13 cellular contexts compared by ENCODE assay signal in the genomic region with DNA sequence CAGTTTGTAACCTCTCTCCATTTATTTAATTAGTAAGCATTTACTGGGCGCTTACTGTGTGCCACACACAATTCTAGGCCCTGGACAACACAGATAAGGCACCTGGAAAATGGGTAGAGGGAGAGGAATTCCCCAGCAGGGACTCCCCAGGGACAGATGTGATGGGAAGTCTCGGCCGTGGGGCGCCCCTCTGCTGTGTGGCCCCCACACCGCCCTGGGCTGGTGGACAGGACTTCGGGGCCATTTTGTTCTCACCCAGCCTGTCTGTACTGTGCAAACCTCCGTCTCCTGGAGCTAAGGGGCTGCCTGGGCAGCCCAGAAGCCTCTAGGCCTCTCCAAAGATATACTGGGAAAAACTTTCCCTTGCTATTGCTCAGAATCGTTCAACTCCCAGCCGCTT.
"Had no signal": no experiment of that assay in that cellular context is flagged by ENCODE, and none has a peak within 500 bp of the region (broad histone marks: within the 10 kb centered on the region; RNA-seq: fewer than 3 reads in every experiment).

No MANE protein-coding gene starts in this region.

- H3K9me3 ChIP-seq: tibial nerve had no signal

- H3K36me3 ChIP-seq: tibial nerve had no signal

- H3K27me3 Mint-ChIP-seq: activated CD4-positive, alpha-beta T cell treated with anti-CD3 and anti-CD28 coated beads, Interleukin-2, amount 10 ng/mL, durations not matched to agents 7 days and 5 days had no signal

- H3K36me3 Mint-ChIP-seq: activated naive CD4-positive, alpha-beta T cell treated with anti-CD3 and anti-CD28 coated beads, Interleukin-2, amount 50 U/mL, for 72 hours; naive thymus-derived CD8-positive, alpha-beta T cell; stimulated activated memory B cell treated with anti-CD40 and anti-IgM and Interleukin-4, amounts not matched to agents 10 μg/mL and 1 μg/mL and 100 μg/mL, for 72 hours had no signal

- H3K4me3 ChIP-seq: tibial nerve had no signal

- H3K27ac Mint-ChIP-seq: activated CD4-positive, alpha-beta T cell treated with anti-CD3 and anti-CD28 coated beads, Interleukin-2, amount 10 ng/mL, durations not matched to agents 7 days and 5 days; activated T-cell treated with anti-CD3 and anti-CD28 coated beads, Interleukin-2, amount 50 U/mL, for 72 hours; stimulated activated memory B cell treated with anti-CD40 and anti-IgM and Interleukin-4, amounts not matched to agents 10 μg/mL and 1 μg/mL and 100 μg/mL, for 72 hours had no signal

- FAIRE-seq: endometrium, keratinocyte had no signal

- DNase-seq: activated CD4-positive, alpha-beta T cell treated with anti-CD3 and anti-CD28 coated beads, Interleukin-2, amount 10 ng/mL, durations not matched to agents 7 days and 5 days; activated CD8-positive, alpha-beta memory T cell treated with anti-CD3 and anti-CD28 coated beads, Interleukin-2, amount 50 U/mL, for 48 hours; activated gamma-delta T cell; activated T-cell treated with anti-CD3 and anti-CD28 coated beads, Interleukin-2, amount 50 U/mL, for 72 hours; naive thymus-derived CD8-positive, alpha-beta T cell; stimulated activated CD4-positive, alpha-beta T cell treated with anti-CD3 and anti-CD28 coated beads, Interleukin-2, amount 100 ng/mL, for 48 hours; T-helper 2 cell had no signal

- H3K4me3 Mint-ChIP-seq: activated CD4-positive, alpha-beta T cell treated with anti-CD3 and anti-CD28 coated beads, Interleukin-2, amount 10 ng/mL, durations not matched to agents 7 days and 5 days; activated T-cell treated with anti-CD3 and anti-CD28 coated beads, Interleukin-2, amount 50 U/mL, for 72 hours; naive thymus-derived CD8-positive, alpha-beta T cell; stimulated activated memory B cell treated with anti-CD40 and anti-IgM and Interleukin-4, amounts not matched to agents 10 μg/mL and 1 μg/mL and 100 μg/mL, for 72 hours had no signal

- ATAC-seq: activated naive CD4-positive, alpha-beta T cell treated with anti-CD3 and anti-CD28 coated beads, Interleukin-2, amount 50 U/mL, for 72 hours; activated T-cell treated with anti-CD3 and anti-CD28 coated beads, Interleukin-2, amount 50 U/mL, for 72 hours; left lobe of liver; naive thymus-derived CD8-positive, alpha-beta T cell; stimulated activated memory B cell treated with anti-CD40 and anti-IgM and Interleukin-4, amounts not matched to agents 10 μg/mL and 1 μg/mL and 100 μg/mL, for 72 hours had no signal

- H3K27me3 ChIP-seq: tibial nerve had no signal

- H3K9me3 Mint-ChIP-seq: activated naive CD4-positive, alpha-beta T cell treated with anti-CD3 and anti-CD28 coated beads, Interleukin-2, amount 50 U/mL, for 72 hours; activated T-cell treated with anti-CD3 and anti-CD28 coated beads, Interleukin-2, amount 50 U/mL, for 72 hours; stimulated activated memory B cell treated with anti-CD40 and anti-IgM and Interleukin-4, amounts not matched to agents 10 μg/mL and 1 μg/mL and 100 μg/mL, for 72 hours had no signal
